ENCODE assay signal across 15 cellular contexts in genomic region chr6:36351152-36351571, GRCh38. TPM values are rescaled to one million over a fixed set of nuclear protein-coding genes. Genes with fewer than 3 reads are reported as not detected.
DNase-seq lines count a peak whose midpoint lies in the region; ATAC-seq and TF ChIP-seq lines count a peak whose summit lies in the region.
"Had no signal": no experiment of that assay in that cellular context is flagged by ENCODE, and none has a peak within 500 bp of the region (broad histone marks: within the 10 kb centered on the region; RNA-seq: fewer than 3 reads in every experiment).

No MANE protein-coding gene starts in this region.

- TF ChIP-seq EP300 in ovary (IDR thresholded peaks at IDR 0.05) = no peak

- no peak overlapping the region for H2AFZ ChIP-seq in fibroblast of lung (ENCODE audit: low read length)

- H4K20me1 ChIP-seq in BLaER1 treated with 17β-estradiol and CSF1 and Interleukin-3, amounts not matched to agents 10 nM and 100 nM = no peaks in the 10 kb centered on the region
- H4K20me1 ChIP-seq in fibroblast of lung (ENCODE audit: control insufficient read depth, extremely low read depth, insufficient read depth, low read length) = no peaks in the 10 kb centered on the region

- WGBS in ovary, 3 donors = 11 to 17% (median 11%) methylated on average over 5 of the region's 5 CpGs

- H3K27me3 Mint-ChIP-seq in T-helper 17 cell (peaks cover 10% of the 10 kb centered on the region), T-cell (no peaks in the 10 kb centered on the region)

- no peak for DNase-seq in T-helper 17 cell
- DNase-seq in fibroblast of lung (ENCODE audit: low read depth in 2 of 2) = peak; percentile 29 to 89
- DNase-seq in ovary = peak in 2 of 5 donors; percentile 20 to 56
- DNase-seq in T-cell = no peak
- DNase-seq in KG1 (lab: John Stamatoyannopoulos, UW) = no peak
- DNase-seq in T1000 (lab: John Stamatoyannopoulos, UW) = no peak
- no peak for DNase-seq in stimulated activated CD4-positive, alpha-beta T cell treated with anti-CD3 and anti-CD28 coated beads, Interleukin-4, amount 100 ng/mL, for 1 hour
- DNase-seq: NCI-H1092 treated with DMSO at 0.1 percent for 48 hours; NCI-H446 treated with DMSO at 0.1 percent for 48 hours; stimulated activated CD4-positive, alpha-beta T cell treated with anti-CD3 and anti-CD28 coated beads, Interleukin-1b, Interleukin-23, amount 100 ng/mL, for 48 hours had no signal

- no peak overlapping the region; a peak in 1 of 20 replicates for H3K4me3 ChIP-seq in BLaER1 treated with 17β-estradiol and CSF1 and Interleukin-3, amounts not matched to agents 10 nM and 100 nM
- H3K4me3 ChIP-seq in fibroblast of lung (replicated peaks in 1 of 4; ENCODE audit: control extremely low read depth in 1 of 4, insufficient read depth in 1 of 4, low read depth in 3 of 4, low read length in 4 of 4) (no peak overlapping the region), ovary (no peak overlapping the region)

- TF ChIP-seq POLR2A in ovary (IDR thresholded peaks at IDR 0.05) = no peak

- no peaks in the 10 kb centered on the region for H3K79me2 ChIP-seq in fibroblast of lung (ENCODE audit: control insufficient read depth, insufficient read depth, low read length)

- H3K9me3 ChIP-seq in BLaER1 treated with 17β-estradiol and CSF1 and Interleukin-3, amounts not matched to agents 10 nM and 100 nM (replicated peaks in 1 of 11) = peaks cover 10 to 24% (median 16%) of the 10 kb centered on the region in 11 experiments; a peak in 20 of 22 replicates
- no peaks in the 10 kb centered on the region for H3K9me3 ChIP-seq in T-helper 17 cell (ENCODE audit: control insufficient read depth, low read length, poor library complexity, severe bottlenecking)
- H3K9me3 ChIP-seq in fibroblast of lung (ENCODE audit: control insufficient read depth, insufficient read depth, low read depth, low read length) = no peaks in the 10 kb centered on the region
- H3K9me3 ChIP-seq in ovary = no peaks in the 10 kb centered on the region

- ATAC-seq in T-helper 17 cell (no peak), T-cell (replicated peaks in 1 of 4) (no peak)
- ATAC-seq: stimulated activated memory B cell treated with anti-CD40 and anti-IgM and Interleukin-4, amounts not matched to agents 10 μg/mL and 1 μg/mL and 100 μg/mL, for 72 hours had no signal

- POLR2A ChIA-PET in T-cell (lab: Charles Lee) = no interaction called here

- no peak for TF ChIP-seq CTCF in fibroblast of lung (conservative IDR thresholded peaks at IDR 0.05 in 1 of 2, IDR thresholded peaks at IDR 0.05 in 1 of 2; ENCODE audit: low read depth in 1 of 2, low read length in 2 of 2)
- no peak for TF ChIP-seq CTCF in ovary (IDR thresholded peaks at IDR 0.05)

- peak overlapping the region in 9 of 11 experiments; percentile 0 to 79 (median 65); a peak in 16 of 22 replicates for H3K27ac ChIP-seq in BLaER1 treated with 17β-estradiol and CSF1 and Interleukin-3, amounts not matched to agents 10 nM and 100 nM
- H3K27ac ChIP-seq in fibroblast of lung (ENCODE audit: insufficient read depth, low read length) = no peak overlapping the region
- peak overlapping the region; percentile 1 to 76 for H3K27ac ChIP-seq in ovary

- no peaks in the 10 kb centered on the region for H3K27me3 ChIP-seq in BLaER1 treated with 17β-estradiol and CSF1 and Interleukin-3, amounts not matched to agents 10 nM and 100 nM
- peaks cover 3% of the 10 kb centered on the region for H3K27me3 ChIP-seq in fibroblast of lung (ENCODE audit: control insufficient read depth, insufficient read depth, low read length)
- H3K27me3 ChIP-seq in ovary = no peaks in the 10 kb centered on the region

- peaks cover 14 to 52% (median 39%) of the 10 kb centered on the region in 10 experiments for H3K4me1 ChIP-seq in BLaER1 treated with 17β-estradiol and CSF1 and Interleukin-3, amounts not matched to agents 10 nM and 100 nM
- H3K4me1 ChIP-seq in fibroblast of lung (ENCODE audit: control insufficient read depth, extremely low read depth, insufficient read depth, low read length) = no peaks in the 10 kb centered on the region
- H3K4me1 ChIP-seq in ovary (ENCODE audit: insufficient read depth) = peaks cover 6% of the 10 kb centered on the region

- no peaks in the 10 kb centered on the region for H3K9me3 Mint-ChIP-seq in T-cell
- H3K9me3 Mint-ChIP-seq: stimulated activated memory B cell treated with anti-CD40 and anti-IgM and Interleukin-4, amounts not matched to agents 10 μg/mL and 1 μg/mL and 100 μg/mL, for 72 hours had no signal

- intact Hi-C loops in ovary (cut with DNase I) = no loop called here

- H3K36me3 Mint-ChIP-seq in T-helper 17 cell (ENCODE audit: low read depth) (no peaks in the 10 kb centered on the region), T-cell (no peaks in the 10 kb centered on the region)
- H3K36me3 Mint-ChIP-seq: activated naive CD8-positive, alpha-beta T cell; stimulated activated memory B cell treated with anti-CD40 and anti-IgM and Interleukin-4, amounts not matched to agents 10 μg/mL and 1 μg/mL and 100 μg/mL, for 72 hours had no signal

- H3K4me3 Mint-ChIP-seq in T-helper 17 cell = no peak overlapping the region
- no peak overlapping the region for H3K4me3 Mint-ChIP-seq in T-cell
- H3K4me3 Mint-ChIP-seq: activated naive CD8-positive, alpha-beta T cell; stimulated activated memory B cell treated with anti-CD40 and anti-IgM and Interleukin-4, amounts not matched to agents 10 μg/mL and 1 μg/mL and 100 μg/mL, for 72 hours had no signal

- CTCF ChIA-PET in T-cell (lab: Charles Lee) = interaction anchor here in 1 of 2 donors (1.6 kb wide), 1 partner anchor 10 kb away, joined by 7 read pairs; no protein-coding TSS in a partner anchor

- H3K9ac ChIP-seq in BLaER1 treated with 17β-estradiol and CSF1 and Interleukin-3, amounts not matched to agents 10 nM and 100 nM = peak overlapping the region in 8 of 11 experiments; percentile 18 to 74 (median 56); a peak in 16 of 22 replicates
- H3K9ac ChIP-seq in fibroblast of lung (ENCODE audit: insufficient read depth, low read length) = no peak overlapping the region

- H3K4me2 ChIP-seq in BLaER1 treated with 17β-estradiol and CSF1 and Interleukin-3, amounts not matched to agents 10 nM and 100 nM = peak overlapping the region; percentile 48 to 86 (median 72); a peak in 21 of 22 replicates
- no peak overlapping the region for H3K4me2 ChIP-seq in fibroblast of lung (ENCODE audit: extremely low read depth, insufficient read depth, low read length)

- peak overlapping the region; percentile 14 for H3K27ac Mint-ChIP-seq in T-helper 17 cell
- no peak overlapping the region for H3K27ac Mint-ChIP-seq in T-cell
- H3K27ac Mint-ChIP-seq: activated naive CD8-positive, alpha-beta T cell; stimulated activated memory B cell treated with anti-CD40 and anti-IgM and Interleukin-4, amounts not matched to agents 10 μg/mL and 1 μg/mL and 100 μg/mL, for 72 hours had no signal

- no peaks in the 10 kb centered on the region for H3K4me1 Mint-ChIP-seq in T-helper 17 cell
- no peaks in the 10 kb centered on the region for H3K4me1 Mint-ChIP-seq in T-cell

- no peaks in the 10 kb centered on the region for H3K36me3 ChIP-seq in BLaER1 treated with 17β-estradiol and CSF1 and Interleukin-3, amounts not matched to agents 10 nM and 100 nM
- H3K36me3 ChIP-seq in fibroblast of lung (ENCODE audit: control insufficient read depth, insufficient read depth, low read length) (no peaks in the 10 kb centered on the region), ovary (no peaks in the 10 kb centered on the region)

RNA-seq across cellular contexts. Expression of gene BNIP5, which starts 14.5 kb away (rescaled TPM):
- total RNA-seq in T-helper 17 cell (not detected), fibroblast of lung (not detected in 2 replicates), ovary (1 to 10 TPM in 1 of 7 donors, under 1 TPM in 3, not detected in 3; 0.05 to 1.4 (median 0.18) TPM), T-cell (under 1 TPM in 1 of 5 donors, not detected in 4; 0.09 TPM)
- polyA plus RNA-seq in fibroblast of lung (not detected in 2 replicates), ovary (under 1 TPM in 1 of 2 donors, not detected in 1; 0.01 TPM)
- not detected in 2 replicates for polyA plus RNA-seq in fibroblast of lung (2012)
- polyA minus RNA-seq in fibroblast of lung (ENCODE audit: low replicate concordance) = not detected in 2 replicates
- total RNA-seq: liver, osteocyte had no signal
- polyA plus RNA-seq: liver had no signal

RNA-seq across cellular contexts. Expression of gene ETV7, which starts 36.3 kb away (rescaled TPM):
- total RNA-seq in T-helper 17 cell = 1 to 10 TPM in 1 of 2 donors, under 1 TPM in 1; 0.37 to 2.6 TPM
- total RNA-seq in fibroblast of lung = 1.0 and 1.5 TPM in 2 replicates
- polyA plus RNA-seq in fibroblast of lung = 0.18 and 0.40 TPM in 2 replicates
- 0.30 and 0.80 TPM in 2 replicates for polyA plus RNA-seq in fibroblast of lung (2012)
- 0.94 TPM in 1 of 2 replicates, not detected in the other for polyA minus RNA-seq in fibroblast of lung (ENCODE audit: low replicate concordance)
- 1 to 10 TPM; 1.3 to 3.7 (median 2.1) TPM for total RNA-seq in ovary
- polyA plus RNA-seq in ovary = 1 to 10 TPM; 1.1 to 1.2 TPM
- total RNA-seq in T-cell = 1 to 10 TPM in 3 of 5 donors, under 1 TPM in 2; 0.44 to 3.3 (median 1.1) TPM

Comparison
In these comparisons a context has a peak if more than half of its experiments do, and no peak if none do; other contexts are left out.
1. DNase-seq: peak in fibroblast of lung (2 of 2); none in T-helper 17 cell (0 of 3), T-cell (0 of 34), KG1 (single experiment), T1000 (single experiment) and stimulated activated CD4-positive, alpha-beta T cell treated with anti-CD3 and anti-CD28 coated beads, Interleukin-4, amount 100 ng/mL, for 1 hour (single experiment).